17 cellular contexts compared by ENCODE assay signal in genomic region chr13:26376430-26376829, GRCh38.
"Had no signal": no experiment of that assay in that cellular context is flagged by ENCODE, and none has a peak within 500 bp of the region (broad histone marks: within the 10 kb centered on the region; RNA-seq: fewer than 3 reads in every experiment).

No MANE protein-coding gene starts in this region.

- ATAC-seq: activated naive CD8-positive, alpha-beta T cell treated with anti-CD3 and anti-CD28 coated beads, Interleukin-2, amount 50 U/mL, for 24 hours; gastroesophageal sphincter; naive thymus-derived CD4-positive, alpha-beta T cell; sciatic nerve; stimulated activated memory B cell treated with anti-CD40 and anti-IgM and Interleukin-4, amounts not matched to agents 10 μg/mL and 1 μg/mL and 100 μg/mL, for 72 hours had no signal

- H2AFZ ChIP-seq: neural progenitor cell had no signal

- DNase-seq: activated gamma-delta T cell; activated naive CD4-positive, alpha-beta T cell treated with anti-CD3 and anti-CD28 coated beads, Interleukin-2, amount 50 U/mL, for 16 hours; activated naive CD8-positive, alpha-beta T cell treated with anti-CD3 and anti-CD28 coated beads, Interleukin-2, amount 50 U/mL, for 24 hours; cerebellar nuclear complex; left ventricle myocardium inferior; stomach; uterus had no signal

- H3K4me3 Mint-ChIP-seq: activated CD4-positive, alpha-beta memory T cell treated with anti-CD3 and anti-CD28 coated beads, Interleukin-2, amount 10 ng/mL, durations not matched to agents 7 days and 5 days; activated CD4-positive, alpha-beta T cell treated with anti-CD3 and anti-CD28 coated beads, Interleukin-2, amount 10 ng/mL, durations not matched to agents 24 days and 14 days; activated naive CD8-positive, alpha-beta T cell treated with anti-CD3 and anti-CD28 coated beads, Interleukin-2, amount 50 U/mL, for 24 hours; naive thymus-derived CD4-positive, alpha-beta T cell; neural progenitor cell; stimulated activated memory B cell treated with anti-CD40 and anti-IgM and Interleukin-4, amounts not matched to agents 10 μg/mL and 1 μg/mL and 100 μg/mL, for 72 hours had no signal

- H3K9me3 Mint-ChIP-seq: activated CD4-positive, alpha-beta memory T cell treated with anti-CD3 and anti-CD28 coated beads, Interleukin-2, amount 10 ng/mL, durations not matched to agents 7 days and 5 days; activated CD4-positive, alpha-beta T cell treated with anti-CD3 and anti-CD28 coated beads, Interleukin-2, amount 10 ng/mL, durations not matched to agents 24 days and 14 days; activated naive CD8-positive, alpha-beta T cell treated with anti-CD3 and anti-CD28 coated beads, Interleukin-2, amount 50 U/mL, for 24 hours; naive thymus-derived CD4-positive, alpha-beta T cell; neural progenitor cell; stimulated activated memory B cell treated with anti-CD40 and anti-IgM and Interleukin-4, amounts not matched to agents 10 μg/mL and 1 μg/mL and 100 μg/mL, for 72 hours had no signal

- H3K27ac Mint-ChIP-seq: activated CD4-positive, alpha-beta memory T cell treated with anti-CD3 and anti-CD28 coated beads, Interleukin-2, amount 10 ng/mL, durations not matched to agents 7 days and 5 days; activated CD4-positive, alpha-beta T cell treated with anti-CD3 and anti-CD28 coated beads, Interleukin-2, amount 10 ng/mL, durations not matched to agents 24 days and 14 days; activated naive CD8-positive, alpha-beta T cell treated with anti-CD3 and anti-CD28 coated beads, Interleukin-2, amount 50 U/mL, for 24 hours; naive thymus-derived CD4-positive, alpha-beta T cell; neural progenitor cell; stimulated activated memory B cell treated with anti-CD40 and anti-IgM and Interleukin-4, amounts not matched to agents 10 μg/mL and 1 μg/mL and 100 μg/mL, for 72 hours had no signal

- H3K27ac ChIP-seq: coronary artery, epithelial cell of prostate, gastroesophageal sphincter, left ventricle myocardium inferior, neural progenitor cell, stomach, uterus, VCaP had no signal

- H3K27me3 ChIP-seq: gastroesophageal sphincter, neural progenitor cell, stomach, uterus had no signal

- H3K4me1 ChIP-seq: gastroesophageal sphincter, uterus had no signal

- H3K36me3 ChIP-seq: left ventricle myocardium inferior, neural progenitor cell, stomach, uterus had no signal

- H3K4me3 ChIP-seq: coronary artery, gastroesophageal sphincter, left ventricle myocardium inferior, neural progenitor cell, stomach, uterus had no signal

- H3K4me1 Mint-ChIP-seq: activated CD4-positive, alpha-beta memory T cell treated with anti-CD3 and anti-CD28 coated beads, Interleukin-2, amount 10 ng/mL, durations not matched to agents 7 days and 5 days; neural progenitor cell had no signal

- H3K27me3 Mint-ChIP-seq: activated CD4-positive, alpha-beta memory T cell treated with anti-CD3 and anti-CD28 coated beads, Interleukin-2, amount 10 ng/mL, durations not matched to agents 7 days and 5 days; activated CD4-positive, alpha-beta T cell treated with anti-CD3 and anti-CD28 coated beads, Interleukin-2, amount 10 ng/mL, durations not matched to agents 24 days and 14 days; activated naive CD8-positive, alpha-beta T cell treated with anti-CD3 and anti-CD28 coated beads, Interleukin-2, amount 50 U/mL, for 24 hours; naive thymus-derived CD4-positive, alpha-beta T cell; stimulated activated memory B cell treated with anti-CD40 and anti-IgM and Interleukin-4, amounts not matched to agents 10 μg/mL and 1 μg/mL and 100 μg/mL, for 72 hours had no signal

- H3K4me2 ChIP-seq: neural progenitor cell had no signal
